ENCODE assay signal across 16 cellular contexts in genomic region chr6:56684342-56685101, GRCh38. TPM values are rescaled to one million over a fixed set of nuclear protein-coding genes. Genes with fewer than 3 reads are reported as not detected.
DNase-seq lines count a peak whose midpoint lies in the region; ATAC-seq and TF ChIP-seq lines count a peak whose summit lies in the region.
"Had no signal": no experiment of that assay in that cellular context is flagged by ENCODE, and none has a peak within 500 bp of the region (broad histone marks: within the 10 kb centered on the region; RNA-seq: fewer than 3 reads in every experiment).

No MANE protein-coding gene starts in this region.

- H3K4me1 ChIP-seq in liver (ENCODE audit: control insufficient read depth in 4 of 4, insufficient read depth in 4 of 4, low read length in 3 of 4): peaks cover 2 to 44% (median 13%) of the 10 kb centered on the region in 4 donors
- H3K4me1 ChIP-seq in tibial artery: peaks cover 0 to 82% (median 38%) of the 10 kb centered on the region in 4 donors

- intact Hi-C loops in tibial artery (cut with DNase I; ENCODE audit: low total_unique reads): no loop called here

- TF ChIP-seq CTCF in liver (IDR thresholded peaks at IDR 0.05; ENCODE audit: low read depth, low read length, missing input control) (no peak), tibial artery (IDR thresholded peaks at IDR 0.05) (no peak)

- H3K9me3 ChIP-seq in liver (ENCODE audit: control insufficient read depth in 4 of 4, low read length in 3 of 4) (no peaks in the 10 kb centered on the region), tibial artery (no peaks in the 10 kb centered on the region)

- H3K27me3 ChIP-seq in liver (ENCODE audit: control insufficient read depth in 4 of 4, insufficient read depth in 4 of 4, low read length in 3 of 4): no peaks in the 10 kb centered on the region
- H3K27me3 ChIP-seq in tibial artery: no peaks in the 10 kb centered on the region
- H3K27me3 ChIP-seq: dorsolateral prefrontal cortex had no signal

- DNase-seq in ELR (ENCODE audit: low read depth) (peak; percentile 31), tibial artery (no peak), HK-2 (ENCODE audit: unreplicated experiment) (no peak), DMS 273 treated with DMSO at 0.1 percent for 48 hours (lab: John Stamatoyannopoulos, UW) (no peak)
- no peak for DNase-seq in activated CD4-positive, CD25-positive, alpha-beta regulatory T cell (lab: John Stamatoyannopoulos, UW)
- DNase-seq: activated naive CD4-positive, alpha-beta T cell; CD4-positive, CD25-positive, alpha-beta regulatory T cell; dorsolateral prefrontal cortex; Karpas-422; NCI-H1436 treated with DMSO at 0.1 percent for 48 hours; stimulated activated CD4-positive, alpha-beta T cell treated with anti-CD3 and anti-CD28 coated beads, Interleukin-4, amount 100 ng/mL, for 4 hours; T-cell had no signal

- H3K27ac ChIP-seq in liver (ENCODE audit: low read depth in 1 of 2, low read length in 2 of 2): peak overlapping the region; percentile 85 to 91
- peak overlapping the region; percentile 67 to 76 for H3K27ac ChIP-seq in tibial artery

- ATAC-seq in SK-N-SH treated with all-trans-retinoic acid at 6 μM for 48 hours: peak; percentile 21; the same call in 2 of the 3 replicates
- ATAC-seq: activated CD4-positive, CD25-positive, alpha-beta regulatory T cell treated with anti-CD3 and anti-CD28 coated beads, Interleukin-2, amount 50 U/mL, for 24 hours; GM12878; T-cell had no signal

- no peak for TF ChIP-seq RAD21 in liver (IDR thresholded peaks at IDR 0.05)

- WGBS in liver: 54% methylated on average over 7 of the region's 7 CpGs

- H3K4me3 ChIP-seq in liver (ENCODE audit: low read depth in 1 of 3, low read length in 3 of 3) (peak overlapping the region in 1 of 3 donors; percentile 14), tibial artery (no peak overlapping the region)
- H3K4me3 ChIP-seq: dorsolateral prefrontal cortex, GM12878 had no signal

- peaks cover 0 to 1% (median 0%) of the 10 kb centered on the region in 4 donors for H3K36me3 ChIP-seq in liver (ENCODE audit: control insufficient read depth in 4 of 4, insufficient read depth in 3 of 4, low read depth in 1 of 4, low read length in 3 of 4)
- H3K36me3 ChIP-seq in tibial artery: no peaks in the 10 kb centered on the region

- H3K9ac ChIP-seq in liver (ENCODE audit: low read depth in 1 of 2, low read length in 2 of 2): peak overlapping the region; percentile 9 to 57

TF ChIP-seq in SK-N-SH treated with all-trans-retinoic acid at 6 μM for 48 hours, 23 proteins besides CTCF, POLR2A, EP300 and RAD21:
- no peak for TF ChIP-seq TOX (CRISPR knock-in tag; IDR thresholded peaks at IDR 0.05; ENCODE audit: borderline replicate concordance)

TF ChIP-seq in liver, 16 proteins besides CTCF, POLR2A, EP300 and RAD21:
- TF ChIP-seq GABPA (IDR thresholded peaks at IDR 0.05 in 1 of 2, conservative IDR thresholded peaks at IDR 0.05 in 1 of 2) (no peak), YY1 (IDR thresholded peaks at IDR 0.05) (peak; percentile 62), FOXA1 (IDR thresholded peaks at IDR 0.05) (no peak)

RNA-seq across cellular contexts. Expression of gene DST, which starts 41.8 kb away (rescaled TPM):
- total RNA-seq in liver: 100 to 1,000 TPM in 1 of 2 donors, 10 to 100 TPM in 1; 95.9 to 234 TPM
- 10 to 100 TPM; 30.5 to 77.6 TPM for polyA plus RNA-seq in liver
